ENCODE assay signal across 1 cellular context in the genomic region with DNA sequence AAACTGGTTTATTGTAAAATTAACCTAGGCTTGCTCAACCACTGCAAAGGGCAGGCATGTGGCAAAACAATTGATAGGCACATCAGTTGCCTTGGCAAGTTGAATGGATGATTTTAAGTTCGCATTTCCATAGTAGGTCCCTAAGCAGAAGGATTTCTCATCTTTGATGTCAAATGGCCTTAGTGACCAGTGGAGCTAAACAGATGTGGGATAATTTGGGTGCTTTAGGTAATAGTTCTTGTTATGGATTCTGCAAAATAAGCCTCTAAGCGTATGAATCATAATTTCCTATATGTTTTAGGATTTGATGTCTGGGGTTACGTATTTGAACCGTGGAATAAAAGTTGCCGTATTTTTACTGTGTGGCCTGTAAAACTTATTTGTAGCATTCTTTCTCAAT.
TF ChIP-seq lines count a peak whose summit lies in the region.

No MANE protein-coding gene starts in this region.

TF ChIP-seq in K562, 482 proteins besides CTCF, POLR2A, EP300 and RAD21:
- TF ChIP-seq, protein P1, sequence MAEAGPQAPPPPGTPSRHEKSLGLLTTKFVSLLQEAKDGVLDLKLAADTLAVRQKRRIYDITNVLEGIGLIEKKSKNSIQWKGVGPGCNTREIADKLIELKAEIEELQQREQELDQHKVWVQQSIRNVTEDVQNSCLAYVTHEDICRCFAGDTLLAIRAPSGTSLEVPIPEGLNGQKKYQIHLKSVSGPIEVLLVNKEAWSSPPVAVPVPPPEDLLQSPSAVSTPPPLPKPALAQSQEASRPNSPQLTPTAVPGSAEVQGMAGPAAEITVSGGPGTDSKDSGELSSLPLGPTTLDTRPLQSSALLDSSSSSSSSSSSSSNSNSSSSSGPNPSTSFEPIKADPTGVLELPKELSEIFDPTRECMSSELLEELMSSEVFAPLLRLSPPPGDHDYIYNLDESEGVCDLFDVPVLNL (CRISPR knock-in tag; IDR thresholded peaks at IDR 0.05; ENCODE audit: low read depth) = no peak
- TF ChIP-seq, protein P2, sequence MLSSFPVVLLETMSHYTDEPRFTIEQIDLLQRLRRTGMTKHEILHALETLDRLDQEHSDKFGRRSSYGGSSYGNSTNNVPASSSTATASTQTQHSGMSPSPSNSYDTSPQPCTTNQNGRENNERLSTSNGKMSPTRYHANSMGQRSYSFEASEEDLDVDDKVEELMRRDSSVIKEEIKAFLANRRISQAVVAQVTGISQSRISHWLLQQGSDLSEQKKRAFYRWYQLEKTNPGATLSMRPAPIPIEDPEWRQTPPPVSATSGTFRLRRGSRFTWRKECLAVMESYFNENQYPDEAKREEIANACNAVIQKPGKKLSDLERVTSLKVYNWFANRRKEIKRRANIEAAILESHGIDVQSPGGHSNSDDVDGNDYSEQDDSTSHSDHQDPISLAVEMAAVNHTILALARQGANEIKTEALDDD (IDR thresholded peaks at IDR 0.05) = 0 out of 2 replicates have a peak, but pooled peaks have one; percentile 31
